ENCODE assay signal across 1 cellular context in the genomic region with DNA sequence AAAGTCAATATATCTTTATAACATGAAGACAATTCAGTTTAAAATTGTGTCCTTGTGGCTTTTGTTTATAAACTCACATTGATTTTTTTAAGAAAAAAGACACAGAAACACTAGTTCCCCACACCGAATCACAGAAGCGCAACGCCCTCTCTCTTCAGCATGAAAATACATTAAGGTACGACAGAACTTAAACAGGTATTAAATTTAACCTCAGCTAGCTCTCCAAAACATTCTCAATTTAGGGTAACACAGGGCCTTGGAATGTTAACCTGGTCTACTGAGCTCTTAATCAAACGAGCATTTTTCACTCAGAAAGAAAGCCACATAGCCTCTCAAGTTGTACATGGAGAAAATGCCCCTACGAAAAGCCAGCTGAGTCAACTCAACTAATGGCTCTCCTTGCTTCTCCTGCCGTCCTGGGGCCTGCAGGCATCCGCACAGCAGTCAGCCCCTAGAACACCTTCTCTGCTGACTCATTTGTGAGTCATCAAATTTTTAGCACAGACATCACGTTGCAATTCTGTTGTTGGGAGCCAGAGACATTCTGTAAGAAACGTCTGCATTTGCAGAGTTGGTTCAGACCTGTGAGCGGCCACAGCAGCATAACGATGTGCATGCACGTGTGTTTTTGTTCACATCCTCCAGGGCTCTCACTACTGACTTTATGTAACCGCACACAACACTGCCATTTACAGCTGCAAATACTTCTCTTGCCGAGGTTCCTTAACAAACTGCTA.
TF ChIP-seq lines count a peak whose summit lies in the region.

No MANE protein-coding gene starts in this region.

TF ChIP-seq in K562, 482 proteins besides CTCF, POLR2A, EP300 and RAD21 (continued from another document and continues in another):
- TF ChIP-seq PPARD (CRISPR knock-in tag; IDR thresholded peaks at IDR 0.05) (no peak), YY1 (IDR thresholded peaks at IDR 0.05; ENCODE audit: borderline replicate concordance in 1 of 3, control insufficient read depth in 1 of 3, extremely low read depth in 1 of 3, insufficient read depth in 3 of 3, insufficient read length in 1 of 3, insufficient replicate concordance in 2 of 3, low read depth in 1 of 3, low read length in 2 of 3) (peak in 1 of 3 experiments; percentile 39), RBM39 (optimal IDR thresholded peaks at IDR 0.05; ENCODE audit: low read depth, low read length) (no peak), ZNF644 (tag; IDR thresholded peaks at IDR 0.05; ENCODE audit: low read depth) (peak; percentile 36; the same call in 1 of the 2 replicates), CBFA2T2 (conservative IDR thresholded peaks at IDR 0.05) (no peak), ZNF780A (CRISPR knock-in tag; IDR thresholded peaks at IDR 0.05) (no peak), DPF2 (IDR thresholded peaks at IDR 0.05) (peak; percentile 90), NR4A1 (CRISPR knock-in tag; IDR thresholded peaks at IDR 0.05) (no peak), NR4A1 (tag; IDR thresholded peaks at IDR 0.05) (peak; percentile 80; the same call in 1 of the 2 replicates), MYC (IDR thresholded peaks at IDR 0.05; ENCODE audit: low read depth, low read length) (peak; percentile 74), MYC (CRISPR knock-in tag; IDR thresholded peaks at IDR 0.05; ENCODE audit: borderline replicate concordance, low read depth) (no peak), NR2C1 (IDR thresholded peaks at IDR 0.05) (no peak), NR2C1 (tag; IDR thresholded peaks at IDR 0.05) (peak; percentile 33), HIVEP1 (CRISPR knock-in tag; IDR thresholded peaks at IDR 0.05) (no peak), C11orf30 (IDR thresholded peaks at IDR 0.05; ENCODE audit: low read depth) (peak; percentile 99), KDM2B (CRISPR knock-in tag; IDR thresholded peaks at IDR 0.05) (no peak), BACH1 (tag; IDR thresholded peaks at IDR 0.05) (peak; percentile 100), EZH2 (IDR thresholded peaks at IDR 0.05; ENCODE audit: borderline replicate concordance, low read depth, low read length) (no peak), MCM7 (IDR thresholded peaks at IDR 0.05) (no peak), CREM (IDR thresholded peaks at IDR 0.05; ENCODE audit: low read depth) (peak; percentile 47), JUN (IDR thresholded peaks at IDR 0.05; ENCODE audit: borderline replicate concordance, low read depth, low read length) (peak; percentile 96), JUN (CRISPR knock-in tag; IDR thresholded peaks at IDR 0.05; ENCODE audit: borderline replicate concordance) (no peak), HDAC1 (IDR thresholded peaks at IDR 0.05) (peak in 1 of 2 experiments; percentile 37; a peak in 1 of 4 replicates), TEAD2 (tag; IDR thresholded peaks at IDR 0.05) (peak; percentile 71), MIER1 (IDR thresholded peaks at IDR 0.05; ENCODE audit: low read depth) (no peak), NBN (IDR thresholded peaks at IDR 0.05; ENCODE audit: low read depth) (0 out of 2 replicates have a peak, but pooled peaks have one; percentile 60), KAT2B (IDR thresholded peaks at IDR 0.05; ENCODE audit: low read depth, low read length) (no peak), MTF1 (CRISPR knock-in tag; IDR thresholded peaks at IDR 0.05; ENCODE audit: borderline replicate concordance) (no peak), HDAC2 (IDR thresholded peaks at IDR 0.05) (0 out of 2 replicates have a peak, but pooled peaks have one; percentile 23), ZNF695 (CRISPR knock-in tag; IDR thresholded peaks at IDR 0.05) (no peak), TRIM24 (IDR thresholded peaks at IDR 0.05) (peak; percentile 44 to 65; a peak in 2 of 4 replicates), TCFL5 (CRISPR knock-in tag; conservative IDR thresholded peaks at IDR 0.05) (0 out of 2 replicates have a peak, but pooled peaks have one; percentile 17), RAD51 (IDR thresholded peaks at IDR 0.05; ENCODE audit: borderline replicate concordance, low read depth) (peak; percentile 21; the same call in 1 of the 2 replicates), KLF6 (CRISPR knock-in tag; IDR thresholded peaks at IDR 0.05; ENCODE audit: borderline replicate concordance) (peak; percentile 63; the same call in 1 of the 2 replicates), NCOA2 (IDR thresholded peaks at IDR 0.05; ENCODE audit: partially characterized antibody in 2 of 2) (no peak), HDGF (IDR thresholded peaks at IDR 0.05) (no peak), FOXK1 (CRISPR knock-in tag; IDR thresholded peaks at IDR 0.05; ENCODE audit: borderline replicate concordance) (no peak), RNF2 (IDR thresholded peaks at IDR 0.05) (peak; percentile 52; the same call in 1 of the 2 replicates), ATF7 (IDR thresholded peaks at IDR 0.05) (peak; percentile 84), CEBPB (tag; IDR thresholded peaks at IDR 0.05) (peak; percentile 25; the same call in 1 of the 2 replicates), SIX5 (IDR thresholded peaks at IDR 0.05; ENCODE audit: borderline replicate concordance in 1 of 2, insufficient read depth in 1 of 2, low read depth in 1 of 2, low read length in 2 of 2) (no peak), DMBX1 (CRISPR knock-in tag; IDR thresholded peaks at IDR 0.05; ENCODE audit: borderline replicate concordance) (peak; percentile 91), OTX1 (CRISPR knock-in tag; IDR thresholded peaks at IDR 0.05) (no peak), ZNF174 (CRISPR knock-in tag; IDR thresholded peaks at IDR 0.05) (no peak)
- TF ChIP-seq, protein P1, sequence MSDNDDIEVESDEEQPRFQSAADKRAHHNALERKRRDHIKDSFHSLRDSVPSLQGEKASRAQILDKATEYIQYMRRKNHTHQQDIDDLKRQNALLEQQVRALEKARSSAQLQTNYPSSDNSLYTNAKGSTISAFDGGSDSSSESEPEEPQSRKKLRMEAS (CRISPR knock-in tag; IDR thresholded peaks at IDR 0.05): peak; percentile 35; the same call in 1 of the 2 replicates
- TF ChIP-seq, protein P2, sequence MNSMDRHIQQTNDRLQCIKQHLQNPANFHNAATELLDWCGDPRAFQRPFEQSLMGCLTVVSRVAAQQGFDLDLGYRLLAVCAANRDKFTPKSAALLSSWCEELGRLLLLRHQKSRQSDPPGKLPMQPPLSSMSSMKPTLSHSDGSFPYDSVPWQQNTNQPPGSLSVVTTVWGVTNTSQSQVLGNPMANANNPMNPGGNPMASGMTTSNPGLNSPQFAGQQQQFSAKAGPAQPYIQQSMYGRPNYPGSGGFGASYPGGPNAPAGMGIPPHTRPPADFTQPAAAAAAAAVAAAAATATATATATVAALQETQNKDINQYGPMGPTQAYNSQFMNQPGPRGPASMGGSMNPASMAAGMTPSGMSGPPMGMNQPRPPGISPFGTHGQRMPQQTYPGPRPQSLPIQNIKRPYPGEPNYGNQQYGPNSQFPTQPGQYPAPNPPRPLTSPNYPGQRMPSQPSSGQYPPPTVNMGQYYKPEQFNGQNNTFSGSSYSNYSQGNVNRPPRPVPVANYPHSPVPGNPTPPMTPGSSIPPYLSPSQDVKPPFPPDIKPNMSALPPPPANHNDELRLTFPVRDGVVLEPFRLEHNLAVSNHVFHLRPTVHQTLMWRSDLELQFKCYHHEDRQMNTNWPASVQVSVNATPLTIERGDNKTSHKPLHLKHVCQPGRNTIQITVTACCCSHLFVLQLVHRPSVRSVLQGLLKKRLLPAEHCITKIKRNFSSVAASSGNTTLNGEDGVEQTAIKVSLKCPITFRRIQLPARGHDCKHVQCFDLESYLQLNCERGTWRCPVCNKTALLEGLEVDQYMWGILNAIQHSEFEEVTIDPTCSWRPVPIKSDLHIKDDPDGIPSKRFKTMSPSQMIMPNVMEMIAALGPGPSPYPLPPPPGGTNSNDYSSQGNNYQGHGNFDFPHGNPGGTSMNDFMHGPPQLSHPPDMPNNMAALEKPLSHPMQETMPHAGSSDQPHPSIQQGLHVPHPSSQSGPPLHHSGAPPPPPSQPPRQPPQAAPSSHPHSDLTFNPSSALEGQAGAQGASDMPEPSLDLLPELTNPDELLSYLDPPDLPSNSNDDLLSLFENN (IDR thresholded peaks at IDR 0.05; ENCODE audit: low read depth in 2 of 2, low read length in 2 of 2): no peak; a peak in 1 of 4 replicates
- TF ChIP-seq, protein P3, sequence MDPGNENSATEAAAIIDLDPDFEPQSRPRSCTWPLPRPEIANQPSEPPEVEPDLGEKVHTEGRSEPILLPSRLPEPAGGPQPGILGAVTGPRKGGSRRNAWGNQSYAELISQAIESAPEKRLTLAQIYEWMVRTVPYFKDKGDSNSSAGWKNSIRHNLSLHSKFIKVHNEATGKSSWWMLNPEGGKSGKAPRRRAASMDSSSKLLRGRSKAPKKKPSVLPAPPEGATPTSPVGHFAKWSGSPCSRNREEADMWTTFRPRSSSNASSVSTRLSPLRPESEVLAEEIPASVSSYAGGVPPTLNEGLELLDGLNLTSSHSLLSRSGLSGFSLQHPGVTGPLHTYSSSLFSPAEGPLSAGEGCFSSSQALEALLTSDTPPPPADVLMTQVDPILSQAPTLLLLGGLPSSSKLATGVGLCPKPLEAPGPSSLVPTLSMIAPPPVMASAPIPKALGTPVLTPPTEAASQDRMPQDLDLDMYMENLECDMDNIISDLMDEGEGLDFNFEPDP (CRISPR knock-in tag; IDR thresholded peaks at IDR 0.05): no peak
- TF ChIP-seq, protein P4, sequence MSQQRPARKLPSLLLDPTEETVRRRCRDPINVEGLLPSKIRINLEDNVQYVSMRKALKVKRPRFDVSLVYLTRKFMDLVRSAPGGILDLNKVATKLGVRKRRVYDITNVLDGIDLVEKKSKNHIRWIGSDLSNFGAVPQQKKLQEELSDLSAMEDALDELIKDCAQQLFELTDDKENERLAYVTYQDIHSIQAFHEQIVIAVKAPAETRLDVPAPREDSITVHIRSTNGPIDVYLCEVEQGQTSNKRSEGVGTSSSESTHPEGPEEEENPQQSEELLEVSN (IDR thresholded peaks at IDR 0.05; ENCODE audit: borderline replicate concordance in 1 of 2, extremely low read depth in 1 of 2, insufficient read depth in 1 of 2, insufficient read length in 1 of 2, low read depth in 1 of 2, low read length in 1 of 2, poor library complexity in 1 of 2, severe bottlenecking in 1 of 2): peak; percentile 31 to 47
- TF ChIP-seq, protein P5, sequence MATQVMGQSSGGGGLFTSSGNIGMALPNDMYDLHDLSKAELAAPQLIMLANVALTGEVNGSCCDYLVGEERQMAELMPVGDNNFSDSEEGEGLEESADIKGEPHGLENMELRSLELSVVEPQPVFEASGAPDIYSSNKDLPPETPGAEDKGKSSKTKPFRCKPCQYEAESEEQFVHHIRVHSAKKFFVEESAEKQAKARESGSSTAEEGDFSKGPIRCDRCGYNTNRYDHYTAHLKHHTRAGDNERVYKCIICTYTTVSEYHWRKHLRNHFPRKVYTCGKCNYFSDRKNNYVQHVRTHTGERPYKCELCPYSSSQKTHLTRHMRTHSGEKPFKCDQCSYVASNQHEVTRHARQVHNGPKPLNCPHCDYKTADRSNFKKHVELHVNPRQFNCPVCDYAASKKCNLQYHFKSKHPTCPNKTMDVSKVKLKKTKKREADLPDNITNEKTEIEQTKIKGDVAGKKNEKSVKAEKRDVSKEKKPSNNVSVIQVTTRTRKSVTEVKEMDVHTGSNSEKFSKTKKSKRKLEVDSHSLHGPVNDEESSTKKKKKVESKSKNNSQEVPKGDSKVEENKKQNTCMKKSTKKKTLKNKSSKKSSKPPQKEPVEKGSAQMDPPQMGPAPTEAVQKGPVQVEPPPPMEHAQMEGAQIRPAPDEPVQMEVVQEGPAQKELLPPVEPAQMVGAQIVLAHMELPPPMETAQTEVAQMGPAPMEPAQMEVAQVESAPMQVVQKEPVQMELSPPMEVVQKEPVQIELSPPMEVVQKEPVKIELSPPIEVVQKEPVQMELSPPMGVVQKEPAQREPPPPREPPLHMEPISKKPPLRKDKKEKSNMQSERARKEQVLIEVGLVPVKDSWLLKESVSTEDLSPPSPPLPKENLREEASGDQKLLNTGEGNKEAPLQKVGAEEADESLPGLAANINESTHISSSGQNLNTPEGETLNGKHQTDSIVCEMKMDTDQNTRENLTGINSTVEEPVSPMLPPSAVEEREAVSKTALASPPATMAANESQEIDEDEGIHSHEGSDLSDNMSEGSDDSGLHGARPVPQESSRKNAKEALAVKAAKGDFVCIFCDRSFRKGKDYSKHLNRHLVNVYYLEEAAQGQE (CRISPR knock-in tag; IDR thresholded peaks at IDR 0.05; ENCODE audit: low read depth): no peak
- TF ChIP-seq, protein P6, sequence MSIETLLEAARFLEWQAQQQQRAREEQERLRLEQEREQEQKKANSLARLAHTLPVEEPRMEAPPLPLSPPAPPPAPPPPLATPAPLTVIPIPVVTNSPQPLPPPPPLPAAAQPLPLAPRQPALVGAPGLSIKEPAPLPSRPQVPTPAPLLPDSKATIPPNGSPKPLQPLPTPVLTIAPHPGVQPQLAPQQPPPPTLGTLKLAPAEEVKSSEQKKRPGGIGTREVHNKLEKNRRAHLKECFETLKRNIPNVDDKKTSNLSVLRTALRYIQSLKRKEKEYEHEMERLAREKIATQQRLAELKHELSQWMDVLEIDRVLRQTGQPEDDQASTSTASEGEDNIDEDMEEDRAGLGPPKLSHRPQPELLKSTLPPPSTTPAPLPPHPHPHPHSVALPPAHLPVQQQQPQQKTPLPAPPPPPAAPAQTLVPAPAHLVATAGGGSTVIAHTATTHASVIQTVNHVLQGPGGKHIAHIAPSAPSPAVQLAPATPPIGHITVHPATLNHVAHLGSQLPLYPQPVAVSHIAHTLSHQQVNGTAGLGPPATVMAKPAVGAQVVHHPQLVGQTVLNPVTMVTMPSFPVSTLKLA (conservative IDR thresholded peaks at IDR 0.05): peak; percentile 37 to 73; a peak in 2 of 4 replicates
- TF ChIP-seq, protein P7, sequence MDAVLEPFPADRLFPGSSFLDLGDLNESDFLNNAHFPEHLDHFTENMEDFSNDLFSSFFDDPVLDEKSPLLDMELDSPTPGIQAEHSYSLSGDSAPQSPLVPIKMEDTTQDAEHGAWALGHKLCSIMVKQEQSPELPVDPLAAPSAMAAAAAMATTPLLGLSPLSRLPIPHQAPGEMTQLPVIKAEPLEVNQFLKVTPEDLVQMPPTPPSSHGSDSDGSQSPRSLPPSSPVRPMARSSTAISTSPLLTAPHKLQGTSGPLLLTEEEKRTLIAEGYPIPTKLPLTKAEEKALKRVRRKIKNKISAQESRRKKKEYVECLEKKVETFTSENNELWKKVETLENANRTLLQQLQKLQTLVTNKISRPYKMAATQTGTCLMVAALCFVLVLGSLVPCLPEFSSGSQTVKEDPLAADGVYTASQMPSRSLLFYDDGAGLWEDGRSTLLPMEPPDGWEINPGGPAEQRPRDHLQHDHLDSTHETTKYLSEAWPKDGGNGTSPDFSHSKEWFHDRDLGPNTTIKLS (IDR thresholded peaks at IDR 0.05; ENCODE audit: borderline replicate concordance, low read depth): peak; percentile 59; the same call in 1 of the 2 replicates
- TF ChIP-seq, protein P8, sequence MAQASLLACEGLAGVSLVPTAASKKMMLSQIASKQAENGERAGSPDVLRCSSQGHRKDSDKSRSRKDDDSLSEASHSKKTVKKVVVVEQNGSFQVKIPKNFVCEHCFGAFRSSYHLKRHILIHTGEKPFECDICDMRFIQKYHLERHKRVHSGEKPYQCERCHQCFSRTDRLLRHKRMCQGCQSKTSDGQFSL (CRISPR knock-in tag; IDR thresholded peaks at IDR 0.05): no peak
- TF ChIP-seq, protein P8 (tag; IDR thresholded peaks at IDR 0.05): peak in 1 of 2 experiments; percentile 12; a peak in 1 of 4 replicates
- TF ChIP-seq, protein P9, sequence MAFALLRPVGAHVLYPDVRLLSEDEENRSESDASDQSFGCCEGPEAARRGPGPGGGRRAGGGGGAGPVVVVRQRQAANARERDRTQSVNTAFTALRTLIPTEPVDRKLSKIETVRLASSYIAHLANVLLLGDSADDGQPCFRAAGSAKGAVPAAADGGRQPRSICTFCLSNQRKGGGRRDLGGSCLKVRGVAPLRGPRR (CRISPR knock-in tag; IDR thresholded peaks at IDR 0.05): 0 out of 2 replicates have a peak, but pooled peaks have one; percentile 2
